1 cellular context compared by ENCODE assay signal in the genomic region with DNA sequence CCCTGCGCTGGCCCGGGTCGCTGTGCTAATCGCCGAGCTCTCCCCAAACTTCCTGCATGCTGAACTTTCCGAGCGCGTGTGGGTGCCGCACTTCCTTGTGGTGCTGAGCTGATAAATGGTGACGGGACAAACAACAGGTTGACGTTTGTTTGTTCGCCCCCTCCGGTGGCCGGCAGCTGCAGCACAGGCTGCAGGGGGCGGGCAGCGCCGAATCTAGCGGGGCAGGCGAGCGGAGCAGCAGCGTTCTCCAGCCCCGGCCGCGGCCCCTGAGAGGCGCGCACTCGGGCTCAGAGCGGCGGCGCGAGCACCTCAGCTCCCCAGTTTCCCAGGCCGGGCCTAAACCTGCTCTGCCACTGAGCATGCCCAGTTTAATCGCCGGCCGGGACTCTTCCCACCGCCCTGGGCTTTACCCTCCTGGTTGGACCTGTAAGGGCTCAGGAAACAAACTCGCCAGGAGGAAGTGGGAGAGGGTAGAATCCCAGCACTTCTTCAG.
TF ChIP-seq lines count a peak whose summit lies in the region.

A gene (minus strand): TSS at position 120 of the 493 bp plus-strand sequence.

TF ChIP-seq in HEK293, 187 proteins besides CTCF, POLR2A, EP300 and RAD21 (continued from another document and continues in another):
- TF ChIP-seq ZNF394 (tag by site-specific recombination; IDR thresholded peaks at IDR 0.05; ENCODE audit: borderline replicate concordance): 0 out of 2 replicates have a peak, but pooled peaks have one; percentile 29
- no peak for TF ChIP-seq HOXA7 (CRISPR knock-in tag; IDR thresholded peaks at IDR 0.05; ENCODE audit: borderline replicate concordance)
- no peak for TF ChIP-seq BCL11B (tag by site-specific recombination; IDR thresholded peaks at IDR 0.05; ENCODE audit: low read depth)
- TF ChIP-seq ZNF23 (tag by site-specific recombination; IDR thresholded peaks at IDR 0.05; ENCODE audit: borderline replicate concordance): no peak
- 0 out of 2 replicates have a peak, but pooled peaks have one; percentile 31 for TF ChIP-seq ZXDB (tag by site-specific recombination; IDR thresholded peaks at IDR 0.05)
- TF ChIP-seq, protein P1, sequence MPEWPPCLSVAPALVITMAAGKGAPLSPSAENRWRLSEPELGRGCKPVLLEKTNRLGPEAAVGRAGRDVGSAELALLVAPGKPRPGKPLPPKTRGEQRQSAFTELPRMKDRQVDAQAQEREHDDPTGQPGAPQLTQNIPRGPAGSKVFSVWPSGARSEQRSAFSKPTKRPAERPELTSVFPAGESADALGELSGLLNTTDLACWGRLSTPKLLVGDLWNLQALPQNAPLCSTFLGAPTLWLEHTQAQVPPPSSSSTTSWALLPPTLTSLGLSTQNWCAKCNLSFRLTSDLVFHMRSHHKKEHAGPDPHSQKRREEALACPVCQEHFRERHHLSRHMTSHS (tag by site-specific recombination; IDR thresholded peaks at IDR 0.05): no peak
- TF ChIP-seq ZNF175 (tag by site-specific recombination; IDR thresholded peaks at IDR 0.05): no peak
- no peak for TF ChIP-seq ZNF132 (tag by site-specific recombination; IDR thresholded peaks at IDR 0.05; ENCODE audit: borderline replicate concordance)
- TF ChIP-seq ZNF510 (tag by site-specific recombination; IDR thresholded peaks at IDR 0.05; ENCODE audit: insufficient replicate concordance): no peak
- TF ChIP-seq, protein P2, sequence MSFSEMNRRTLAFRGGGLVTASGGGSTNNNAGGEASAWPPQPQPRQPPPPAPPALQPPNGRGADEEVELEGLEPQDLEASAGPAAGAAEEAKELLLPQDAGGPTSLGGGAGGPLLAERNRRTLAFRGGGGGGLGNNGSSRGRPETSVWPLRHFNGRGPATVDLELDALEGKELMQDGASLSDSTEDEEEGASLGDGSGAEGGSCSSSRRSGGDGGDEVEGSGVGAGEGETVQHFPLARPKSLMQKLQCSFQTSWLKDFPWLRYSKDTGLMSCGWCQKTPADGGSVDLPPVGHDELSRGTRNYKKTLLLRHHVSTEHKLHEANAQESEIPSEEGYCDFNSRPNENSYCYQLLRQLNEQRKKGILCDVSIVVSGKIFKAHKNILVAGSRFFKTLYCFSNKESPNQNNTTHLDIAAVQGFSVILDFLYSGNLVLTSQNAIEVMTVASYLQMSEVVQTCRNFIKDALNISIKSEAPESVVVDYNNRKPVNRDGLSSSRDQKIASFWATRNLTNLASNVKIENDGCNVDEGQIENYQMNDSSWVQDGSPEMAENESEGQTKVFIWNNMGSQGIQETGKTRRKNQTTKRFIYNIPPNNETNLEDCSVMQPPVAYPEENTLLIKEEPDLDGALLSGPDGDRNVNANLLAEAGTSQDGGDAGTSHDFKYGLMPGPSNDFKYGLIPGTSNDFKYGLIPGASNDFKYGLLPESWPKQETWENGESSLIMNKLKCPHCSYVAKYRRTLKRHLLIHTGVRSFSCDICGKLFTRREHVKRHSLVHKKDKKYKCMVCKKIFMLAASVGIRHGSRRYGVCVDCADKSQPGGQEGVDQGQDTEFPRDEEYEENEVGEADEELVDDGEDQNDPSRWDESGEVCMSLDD (tag by site-specific recombination; IDR thresholded peaks at IDR 0.05): peak; percentile 66; the same call in 1 of the 2 replicates
- TF ChIP-seq ZNF501 (tag by site-specific recombination; IDR thresholded peaks at IDR 0.05): no peak
- TF ChIP-seq KLF9 (tag by site-specific recombination; IDR thresholded peaks at IDR 0.05; ENCODE audit: low read depth): no peak; the same call in 1 of the 2 replicates
- TF ChIP-seq ZNF274 (IDR thresholded peaks at IDR 0.05; ENCODE audit: low read length): no peak
- TF ChIP-seq ZNF274 (tag by site-specific recombination; IDR thresholded peaks at IDR 0.05; ENCODE audit: borderline replicate concordance): no peak
- no peak for TF ChIP-seq ZNF530 (tag by site-specific recombination; IDR thresholded peaks at IDR 0.05; ENCODE audit: low read depth)
- TF ChIP-seq ZFP3 (tag by site-specific recombination; IDR thresholded peaks at IDR 0.05; ENCODE audit: low read depth): no peak
- TF ChIP-seq ZNF600 (tag by site-specific recombination; IDR thresholded peaks at IDR 0.05): peak; percentile 94
- no peak for TF ChIP-seq ZNF324 (tag by site-specific recombination; IDR thresholded peaks at IDR 0.05)
- TF ChIP-seq GLIS1 (tag by site-specific recombination; IDR thresholded peaks at IDR 0.05): peak; percentile 92
- TF ChIP-seq ZNF529 (tag by site-specific recombination; IDR thresholded peaks at IDR 0.05; ENCODE audit: insufficient replicate concordance): no peak
- peak; percentile 46; the same call in 1 of the 2 replicates for TF ChIP-seq ZNF10 (tag by site-specific recombination; IDR thresholded peaks at IDR 0.05)
- TF ChIP-seq ZNF629 (tag by site-specific recombination; IDR thresholded peaks at IDR 0.05): peak; percentile 73
- peak; percentile 80; the same call in 1 of the 2 replicates for TF ChIP-seq ZBTB20 (tag by site-specific recombination; IDR thresholded peaks at IDR 0.05)
- no peak for TF ChIP-seq ZNF548 (tag by site-specific recombination; IDR thresholded peaks at IDR 0.05)
- TF ChIP-seq ZNF747 (tag by site-specific recombination; IDR thresholded peaks at IDR 0.05): no peak
- TF ChIP-seq GFI1B (tag by site-specific recombination; IDR thresholded peaks at IDR 0.05): no peak
- no peak for TF ChIP-seq ZBTB1 (tag by site-specific recombination; IDR thresholded peaks at IDR 0.05)
- TF ChIP-seq ZSCAN23 (tag by site-specific recombination; IDR thresholded peaks at IDR 0.05): no peak
- TF ChIP-seq, protein P3, sequence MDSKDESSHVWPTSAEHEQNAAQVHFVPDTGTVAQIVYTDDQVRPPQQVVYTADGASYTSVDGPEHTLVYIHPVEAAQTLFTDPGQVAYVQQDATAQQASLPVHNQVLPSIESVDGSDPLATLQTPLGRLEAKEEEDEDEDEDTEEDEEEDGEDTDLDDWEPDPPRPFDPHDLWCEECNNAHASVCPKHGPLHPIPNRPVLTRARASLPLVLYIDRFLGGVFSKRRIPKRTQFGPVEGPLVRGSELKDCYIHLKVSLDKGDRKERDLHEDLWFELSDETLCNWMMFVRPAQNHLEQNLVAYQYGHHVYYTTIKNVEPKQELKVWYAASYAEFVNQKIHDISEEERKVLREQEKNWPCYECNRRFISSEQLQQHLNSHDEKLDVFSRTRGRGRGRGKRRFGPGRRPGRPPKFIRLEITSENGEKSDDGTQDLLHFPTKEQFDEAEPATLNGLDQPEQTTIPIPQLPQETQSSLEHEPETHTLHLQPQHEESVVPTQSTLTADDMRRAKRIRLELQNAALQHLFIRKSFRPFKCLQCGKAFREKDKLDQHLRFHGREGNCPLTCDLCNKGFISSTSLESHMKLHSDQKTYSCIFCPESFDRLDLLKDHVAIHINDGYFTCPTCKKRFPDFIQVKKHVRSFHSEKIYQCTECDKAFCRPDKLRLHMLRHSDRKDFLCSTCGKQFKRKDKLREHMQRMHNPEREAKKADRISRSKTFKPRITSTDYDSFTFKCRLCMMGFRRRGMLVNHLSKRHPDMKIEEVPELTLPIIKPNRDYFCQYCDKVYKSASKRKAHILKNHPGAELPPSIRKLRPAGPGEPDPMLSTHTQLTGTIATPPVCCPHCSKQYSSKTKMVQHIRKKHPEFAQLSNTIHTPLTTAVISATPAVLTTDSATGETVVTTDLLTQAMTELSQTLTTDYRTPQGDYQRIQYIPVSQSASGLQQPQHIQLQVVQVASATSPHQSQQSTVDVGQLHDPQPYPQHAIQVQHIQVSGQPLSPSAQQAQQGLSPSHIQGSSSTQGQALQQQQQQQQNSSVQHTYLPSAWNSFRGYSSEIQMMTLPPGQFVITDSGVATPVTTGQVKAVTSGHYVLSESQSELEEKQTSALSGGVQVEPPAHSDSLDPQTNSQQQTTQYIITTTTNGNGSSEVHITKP (tag by site-specific recombination; IDR thresholded peaks at IDR 0.05): peak; percentile 35
- TF ChIP-seq ZNF416 (tag by site-specific recombination; IDR thresholded peaks at IDR 0.05): no peak
- TF ChIP-seq MZF1 (tag by site-specific recombination; IDR thresholded peaks at IDR 0.05; ENCODE audit: borderline replicate concordance): no peak
- TF ChIP-seq, protein P4, sequence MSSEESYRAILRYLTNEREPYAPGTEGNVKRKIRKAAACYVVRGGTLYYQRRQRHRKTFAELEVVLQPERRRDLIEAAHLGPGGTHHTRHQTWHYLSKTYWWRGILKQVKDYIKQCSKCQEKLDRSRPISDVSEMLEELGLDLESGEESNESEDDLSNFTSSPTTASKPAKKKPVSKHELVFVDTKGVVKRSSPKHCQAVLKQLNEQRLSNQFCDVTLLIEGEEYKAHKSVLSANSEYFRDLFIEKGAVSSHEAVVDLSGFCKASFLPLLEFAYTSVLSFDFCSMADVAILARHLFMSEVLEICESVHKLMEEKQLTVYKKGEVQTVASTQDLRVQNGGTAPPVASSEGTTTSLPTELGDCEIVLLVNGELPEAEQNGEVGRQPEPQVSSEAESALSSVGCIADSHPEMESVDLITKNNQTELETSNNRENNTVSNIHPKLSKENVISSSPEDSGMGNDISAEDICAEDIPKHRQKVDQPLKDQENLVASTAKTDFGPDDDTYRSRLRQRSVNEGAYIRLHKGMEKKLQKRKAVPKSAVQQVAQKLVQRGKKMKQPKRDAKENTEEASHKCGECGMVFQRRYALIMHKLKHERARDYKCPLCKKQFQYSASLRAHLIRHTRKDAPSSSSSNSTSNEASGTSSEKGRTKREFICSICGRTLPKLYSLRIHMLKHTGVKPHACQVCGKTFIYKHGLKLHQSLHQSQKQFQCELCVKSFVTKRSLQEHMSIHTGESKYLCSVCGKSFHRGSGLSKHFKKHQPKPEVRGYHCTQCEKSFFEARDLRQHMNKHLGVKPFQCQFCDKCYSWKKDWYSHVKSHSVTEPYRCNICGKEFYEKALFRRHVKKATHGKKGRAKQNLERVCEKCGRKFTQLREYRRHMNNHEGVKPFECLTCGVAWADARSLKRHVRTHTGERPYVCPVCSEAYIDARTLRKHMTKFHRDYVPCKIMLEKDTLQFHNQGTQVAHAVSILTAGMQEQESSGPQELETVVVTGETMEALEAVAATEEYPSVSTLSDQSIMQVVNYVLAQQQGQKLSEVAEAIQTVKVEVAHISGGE (tag by site-specific recombination; conservative IDR thresholded peaks at IDR 0.05; ENCODE audit: low read depth): peak; percentile 69
- TF ChIP-seq ZNF121 (tag by site-specific recombination; IDR thresholded peaks at IDR 0.05): no peak
- TF ChIP-seq ZNF404 (tag by site-specific recombination; IDR thresholded peaks at IDR 0.05): no peak
- TF ChIP-seq ZBTB17 (tag by site-specific recombination; IDR thresholded peaks at IDR 0.05): peak; percentile 91
- TF ChIP-seq, protein P5, sequence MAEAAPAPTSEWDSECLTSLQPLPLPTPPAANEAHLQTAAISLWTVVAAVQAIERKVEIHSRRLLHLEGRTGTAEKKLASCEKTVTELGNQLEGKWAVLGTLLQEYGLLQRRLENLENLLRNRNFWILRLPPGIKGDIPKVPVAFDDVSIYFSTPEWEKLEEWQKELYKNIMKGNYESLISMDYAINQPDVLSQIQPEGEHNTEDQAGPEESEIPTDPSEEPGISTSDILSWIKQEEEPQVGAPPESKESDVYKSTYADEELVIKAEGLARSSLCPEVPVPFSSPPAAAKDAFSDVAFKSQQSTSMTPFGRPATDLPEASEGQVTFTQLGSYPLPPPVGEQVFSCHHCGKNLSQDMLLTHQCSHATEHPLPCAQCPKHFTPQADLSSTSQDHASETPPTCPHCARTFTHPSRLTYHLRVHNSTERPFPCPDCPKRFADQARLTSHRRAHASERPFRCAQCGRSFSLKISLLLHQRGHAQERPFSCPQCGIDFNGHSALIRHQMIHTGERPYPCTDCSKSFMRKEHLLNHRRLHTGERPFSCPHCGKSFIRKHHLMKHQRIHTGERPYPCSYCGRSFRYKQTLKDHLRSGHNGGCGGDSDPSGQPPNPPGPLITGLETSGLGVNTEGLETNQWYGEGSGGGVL (tag by site-specific recombination; IDR thresholded peaks at IDR 0.05): peak; percentile 36; the same call in 1 of the 2 replicates
- TF ChIP-seq ZNF830 (tag by site-specific recombination; IDR thresholded peaks at IDR 0.05; ENCODE audit: low read depth): no peak
- TF ChIP-seq ZNF621 (tag by site-specific recombination; IDR thresholded peaks at IDR 0.05): no peak
- no peak for TF ChIP-seq WT1 (tag by site-specific recombination; IDR thresholded peaks at IDR 0.05)
- no peak for TF ChIP-seq REPIN1 (tag by site-specific recombination; IDR thresholded peaks at IDR 0.05; ENCODE audit: low read depth)
- TF ChIP-seq MYNN (tag by site-specific recombination; IDR thresholded peaks at IDR 0.05; ENCODE audit: borderline replicate concordance): no peak
- TF ChIP-seq GLIS2 (tag by site-specific recombination; IDR thresholded peaks at IDR 0.05): peak; percentile 73
- peak; percentile 82 for TF ChIP-seq ZNF660 (tag by site-specific recombination; IDR thresholded peaks at IDR 0.05)
- no peak for TF ChIP-seq ZFP41 (tag by site-specific recombination; IDR thresholded peaks at IDR 0.05; ENCODE audit: borderline replicate concordance)
- TF ChIP-seq, protein P6, sequence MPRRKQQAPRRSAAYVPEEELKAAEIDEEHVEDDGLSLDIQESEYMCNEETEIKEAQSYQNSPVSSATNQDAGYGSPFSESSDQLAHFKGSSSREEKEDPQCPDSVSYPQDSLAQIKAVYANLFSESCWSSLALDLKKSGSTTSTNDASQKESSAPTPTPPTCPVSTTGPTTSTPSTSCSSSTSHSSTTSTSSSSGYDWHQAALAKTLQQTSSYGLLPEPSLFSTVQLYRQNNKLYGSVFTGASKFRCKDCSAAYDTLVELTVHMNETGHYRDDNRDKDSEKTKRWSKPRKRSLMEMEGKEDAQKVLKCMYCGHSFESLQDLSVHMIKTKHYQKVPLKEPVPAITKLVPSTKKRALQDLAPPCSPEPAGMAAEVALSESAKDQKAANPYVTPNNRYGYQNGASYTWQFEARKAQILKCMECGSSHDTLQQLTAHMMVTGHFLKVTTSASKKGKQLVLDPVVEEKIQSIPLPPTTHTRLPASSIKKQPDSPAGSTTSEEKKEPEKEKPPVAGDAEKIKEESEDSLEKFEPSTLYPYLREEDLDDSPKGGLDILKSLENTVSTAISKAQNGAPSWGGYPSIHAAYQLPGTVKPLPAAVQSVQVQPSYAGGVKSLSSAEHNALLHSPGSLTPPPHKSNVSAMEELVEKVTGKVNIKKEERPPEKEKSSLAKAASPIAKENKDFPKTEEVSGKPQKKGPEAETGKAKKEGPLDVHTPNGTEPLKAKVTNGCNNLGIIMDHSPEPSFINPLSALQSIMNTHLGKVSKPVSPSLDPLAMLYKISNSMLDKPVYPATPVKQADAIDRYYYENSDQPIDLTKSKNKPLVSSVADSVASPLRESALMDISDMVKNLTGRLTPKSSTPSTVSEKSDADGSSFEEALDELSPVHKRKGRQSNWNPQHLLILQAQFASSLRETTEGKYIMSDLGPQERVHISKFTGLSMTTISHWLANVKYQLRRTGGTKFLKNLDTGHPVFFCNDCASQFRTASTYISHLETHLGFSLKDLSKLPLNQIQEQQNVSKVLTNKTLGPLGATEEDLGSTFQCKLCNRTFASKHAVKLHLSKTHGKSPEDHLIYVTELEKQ (tag by site-specific recombination; IDR thresholded peaks at IDR 0.05; ENCODE audit: borderline replicate concordance): no peak
- TF ChIP-seq, protein P7, sequence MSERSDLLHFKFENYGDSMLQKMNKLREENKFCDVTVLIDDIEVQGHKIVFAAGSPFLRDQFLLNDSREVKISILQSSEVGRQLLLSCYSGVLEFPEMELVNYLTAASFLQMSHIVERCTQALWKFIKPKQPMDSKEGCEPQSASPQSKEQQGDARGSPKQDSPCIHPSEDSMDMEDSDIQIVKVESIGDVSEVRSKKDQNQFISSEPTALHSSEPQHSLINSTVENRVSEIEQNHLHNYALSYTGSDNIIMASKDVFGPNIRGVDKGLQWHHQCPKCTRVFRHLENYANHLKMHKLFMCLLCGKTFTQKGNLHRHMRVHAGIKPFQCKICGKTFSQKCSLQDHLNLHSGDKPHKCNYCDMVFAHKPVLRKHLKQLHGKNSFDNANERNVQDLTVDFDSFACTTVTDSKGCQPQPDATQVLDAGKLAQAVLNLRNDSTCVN (tag by site-specific recombination; optimal IDR thresholded peaks at IDR 0.05): peak; percentile 89
- TF ChIP-seq ZNF140 (tag by site-specific recombination; IDR thresholded peaks at IDR 0.05): no peak
